19 cellular contexts compared by ENCODE assay signal in genomic region chr10:108521827-108522503, GRCh38.
"Had no signal": no experiment of that assay in that cellular context is flagged by ENCODE, and none has a peak within 500 bp of the region (broad histone marks: within the 10 kb centered on the region; RNA-seq: fewer than 3 reads in every experiment).

No MANE protein-coding gene starts in this region.

- H3K36me3 ChIP-seq: cardiac muscle cell, lower lobe of right lung, right atrium auricular region had no signal

- DNase-seq: activated CD4-positive, alpha-beta memory T cell treated with anti-CD3 and anti-CD28 coated beads for 36 hours; activated naive CD4-positive, alpha-beta T cell; activated naive CD8-positive, alpha-beta T cell treated with anti-CD3 and anti-CD28 coated beads for 36 hours; activated T-cell treated with anti-CD3 and anti-CD28 coated beads for 4 hours; amniotic stem cell; dorsolateral prefrontal cortex; foreskin keratinocyte; hippocampal formation; left colon; lower lobe of right lung; natural killer cell; occipital lobe; stimulated activated CD4-positive, alpha-beta T cell treated with anti-CD3 and anti-CD28 coated beads, Interleukin-2, amount 100 ng/mL, for 48 hours; stimulated activated naive CD8-positive, alpha-beta T cell treated with anti-CD3 and anti-CD28 coated beads, Interleukin-15, amount 100 ng/mL, for 72 hours had no signal

- H3K4me1 Mint-ChIP-seq: activated naive CD8-positive, alpha-beta T cell treated with anti-CD3 and anti-CD28 coated beads for 36 hours; natural killer cell; stimulated activated naive CD8-positive, alpha-beta T cell treated with anti-CD3 and anti-CD28 coated beads, Interleukin-15, amount 100 ng/mL, for 72 hours had no signal

- H3K4me3 ChIP-seq: cardiac muscle cell, dorsolateral prefrontal cortex, lower lobe of right lung, right atrium auricular region, skin epidermis had no signal

- H3K27ac ChIP-seq: cardiac muscle cell, dorsolateral prefrontal cortex, epithelial cell of prostate, foreskin keratinocyte, lower lobe of right lung, right atrium auricular region, skin epidermis had no signal

- H3K9me3 ChIP-seq: lower lobe of right lung, right atrium auricular region had no signal

- H3K4me3 Mint-ChIP-seq: activated CD4-positive, alpha-beta memory T cell treated with anti-CD3 and anti-CD28 coated beads for 36 hours; activated naive CD8-positive, alpha-beta T cell treated with anti-CD3 and anti-CD28 coated beads for 36 hours; natural killer cell; stimulated activated naive CD8-positive, alpha-beta T cell treated with anti-CD3 and anti-CD28 coated beads, Interleukin-15, amount 100 ng/mL, for 72 hours; type B pancreatic cell had no signal

- H3K27me3 Mint-ChIP-seq: activated CD4-positive, alpha-beta memory T cell treated with anti-CD3 and anti-CD28 coated beads for 36 hours; activated naive CD8-positive, alpha-beta T cell treated with anti-CD3 and anti-CD28 coated beads for 36 hours; stimulated activated naive CD8-positive, alpha-beta T cell treated with anti-CD3 and anti-CD28 coated beads, Interleukin-15, amount 100 ng/mL, for 72 hours had no signal

- ATAC-seq: foreskin keratinocyte; left colon; lower lobe of right lung; natural killer cell; stimulated activated naive CD8-positive, alpha-beta T cell treated with anti-CD3 and anti-CD28 coated beads, Interleukin-15, amount 100 ng/mL, for 72 hours had no signal

- H3K27ac Mint-ChIP-seq: activated CD4-positive, alpha-beta memory T cell treated with anti-CD3 and anti-CD28 coated beads for 36 hours; activated naive CD8-positive, alpha-beta T cell treated with anti-CD3 and anti-CD28 coated beads for 36 hours; natural killer cell; stimulated activated naive CD8-positive, alpha-beta T cell treated with anti-CD3 and anti-CD28 coated beads, Interleukin-15, amount 100 ng/mL, for 72 hours; type B pancreatic cell had no signal

- H3K36me3 Mint-ChIP-seq: activated CD4-positive, alpha-beta memory T cell treated with anti-CD3 and anti-CD28 coated beads for 36 hours; activated naive CD8-positive, alpha-beta T cell treated with anti-CD3 and anti-CD28 coated beads for 36 hours; natural killer cell; type B pancreatic cell had no signal

- H3K27me3 ChIP-seq: cardiac muscle cell, foreskin keratinocyte, right atrium auricular region had no signal

- H3K4me1 ChIP-seq: lower lobe of right lung, right atrium auricular region had no signal
